ENCODE assay signal across 8 cellular contexts in genomic region chr11:8870461-8871282, GRCh38. TPM values are rescaled to one million over a fixed set of nuclear protein-coding genes. Genes with fewer than 3 reads are reported as not detected.
DNase-seq lines count a peak whose midpoint lies in the region; ATAC-seq and TF ChIP-seq lines count a peak whose summit lies in the region.

No MANE protein-coding gene starts in this region.

- peaks cover 15 to 22% of the 10 kb centered on the region in 2 donors for H3K4me1 Mint-ChIP-seq in stimulated activated naive B cell treated with anti-CD40 and anti-IgM and Interleukin-4, amounts not matched to agents 10 μg/mL and 1 μg/mL and 100 μg/mL, for 72 hours

- in situ Hi-C loops in Caki2 (cut with HindIII; ENCODE audit: low pct_unique_long_range_greater_than_20kb, low sequenced_read_pairs) = no loop called here

- H3K27ac ChIP-seq in duodenal mucosa (ENCODE audit: low read depth, low read length) (peak overlapping the region; percentile 17), left lung (peak overlapping the region; percentile 86 to 92)

- TF ChIP-seq CTCF in left lung (IDR thresholded peaks at IDR 0.05) = no peak

- ATAC-seq in left lung (peak; percentile 84), GM18873 (IDR thresholded peaks at IDR 0.05; ENCODE audit: low FRiP score, unreplicated experiment) (no peak), HG02571 (IDR thresholded peaks at IDR 0.05; ENCODE audit: unreplicated experiment) (no peak)
- ATAC-seq in stimulated activated naive B cell treated with anti-CD40 and anti-IgM and Interleukin-4, amounts not matched to agents 10 μg/mL and 1 μg/mL and 100 μg/mL, for 72 hours (replicated peaks) = peak; percentile 67 to 75

- DNase-seq in Caki2 (ENCODE audit: low read depth) (peak; percentile 64), HPDE6-E6E7 (ENCODE audit: extremely low spot score) (peak; percentile 44), SK-N-DZ (ENCODE audit: low spot score) (peak; percentile 76), left lung (peak; percentile 77 to 89)
- DNase-seq in stimulated activated naive B cell treated with anti-CD40 and anti-IgM and Interleukin-4, amounts not matched to agents 10 μg/mL and 1 μg/mL and 100 μg/mL, for 72 hours = no peak

- peak overlapping the region; percentile 76 to 81 for H3K4me3 Mint-ChIP-seq in stimulated activated naive B cell treated with anti-CD40 and anti-IgM and Interleukin-4, amounts not matched to agents 10 μg/mL and 1 μg/mL and 100 μg/mL, for 72 hours

- no peaks in the 10 kb centered on the region for H3K9me3 Mint-ChIP-seq in stimulated activated naive B cell treated with anti-CD40 and anti-IgM and Interleukin-4, amounts not matched to agents 10 μg/mL and 1 μg/mL and 100 μg/mL, for 72 hours

- H3K36me3 ChIP-seq in duodenal mucosa (ENCODE audit: control insufficient read depth in 1 of 2, insufficient read depth in 2 of 2, low read length in 2 of 2) (no peaks in the 10 kb centered on the region), left lung (no peaks in the 10 kb centered on the region)

- peak overlapping the region; percentile 39 to 58 for H3K9ac ChIP-seq in duodenal mucosa (ENCODE audit: low read depth in 1 of 2, low read length in 2 of 2)

- H3K27me3 ChIP-seq in duodenal mucosa (ENCODE audit: control insufficient read depth in 1 of 2, insufficient read depth in 2 of 2, low read length in 2 of 2) = no peaks in the 10 kb centered on the region
- H3K27me3 ChIP-seq in left lung = peaks cover 0 to 41% of the 10 kb centered on the region in 2 donors

- H3K27ac Mint-ChIP-seq in stimulated activated naive B cell treated with anti-CD40 and anti-IgM and Interleukin-4, amounts not matched to agents 10 μg/mL and 1 μg/mL and 100 μg/mL, for 72 hours = no peak overlapping the region

- peak overlapping the region; percentile 61 to 70 for H3K4me3 ChIP-seq in duodenal mucosa (ENCODE audit: low read depth in 1 of 2, low read length in 2 of 2)
- H3K4me3 ChIP-seq in left lung = peak overlapping the region; percentile 67 to 79

- intact Hi-C loops in left lung (cut with DNase I) = no loop called here

- no peaks in the 10 kb centered on the region for H3K36me3 Mint-ChIP-seq in stimulated activated naive B cell treated with anti-CD40 and anti-IgM and Interleukin-4, amounts not matched to agents 10 μg/mL and 1 μg/mL and 100 μg/mL, for 72 hours

- H3K27me3 Mint-ChIP-seq in stimulated activated naive B cell treated with anti-CD40 and anti-IgM and Interleukin-4, amounts not matched to agents 10 μg/mL and 1 μg/mL and 100 μg/mL, for 72 hours = peaks cover 28 to 36% of the 10 kb centered on the region in 2 donors

- no peaks in the 10 kb centered on the region for H3K9me3 ChIP-seq in duodenal mucosa (ENCODE audit: control insufficient read depth in 1 of 2, low read length in 2 of 2)
- H3K9me3 ChIP-seq in left lung = no peaks in the 10 kb centered on the region

- H3K4me1 ChIP-seq in duodenal mucosa (ENCODE audit: control insufficient read depth in 1 of 2, insufficient read depth in 2 of 2, low read length in 2 of 2) = peaks cover 6 to 15% of the 10 kb centered on the region in 2 donors
- H3K4me1 ChIP-seq in left lung = peaks cover 14 to 59% of the 10 kb centered on the region in 2 donors

RNA-seq across cellular contexts. Expression of gene AKIP1, which starts 40.3 kb away (rescaled TPM):
- total RNA-seq in Caki2 (2014; rRNA removed; shearing (Covaris generic); ENCODE audit: low replicate concordance) = 55.4 and 69.0 TPM in 2 replicates
- 54.8 and 63.0 TPM in 2 replicates for polyA plus RNA-seq in SK-N-DZ (2014; cell fraction: cytosol; rRNA removed)
- polyA plus RNA-seq in SK-N-DZ (2014; cell fraction: nucleus; rRNA removed) = 24.4 and 37.7 TPM in 2 replicates
- 10 to 100 TPM; 23.2 to 29.1 TPM for total RNA-seq in left lung

Comparison
In these comparisons a context has a peak if more than half of its experiments do, and no peak if none do; other contexts are left out.
1. ATAC-seq: peak in left lung (single experiment) and stimulated activated naive B cell treated with anti-CD40 and anti-IgM and Interleukin-4, amounts not matched to agents 10 μg/mL and 1 μg/mL and 100 μg/mL, for 72 hours (2 of 2); none in GM18873 (single experiment) and HG02571 (single experiment).